8 cellular contexts compared by ENCODE assay signal in the genomic region with DNA sequence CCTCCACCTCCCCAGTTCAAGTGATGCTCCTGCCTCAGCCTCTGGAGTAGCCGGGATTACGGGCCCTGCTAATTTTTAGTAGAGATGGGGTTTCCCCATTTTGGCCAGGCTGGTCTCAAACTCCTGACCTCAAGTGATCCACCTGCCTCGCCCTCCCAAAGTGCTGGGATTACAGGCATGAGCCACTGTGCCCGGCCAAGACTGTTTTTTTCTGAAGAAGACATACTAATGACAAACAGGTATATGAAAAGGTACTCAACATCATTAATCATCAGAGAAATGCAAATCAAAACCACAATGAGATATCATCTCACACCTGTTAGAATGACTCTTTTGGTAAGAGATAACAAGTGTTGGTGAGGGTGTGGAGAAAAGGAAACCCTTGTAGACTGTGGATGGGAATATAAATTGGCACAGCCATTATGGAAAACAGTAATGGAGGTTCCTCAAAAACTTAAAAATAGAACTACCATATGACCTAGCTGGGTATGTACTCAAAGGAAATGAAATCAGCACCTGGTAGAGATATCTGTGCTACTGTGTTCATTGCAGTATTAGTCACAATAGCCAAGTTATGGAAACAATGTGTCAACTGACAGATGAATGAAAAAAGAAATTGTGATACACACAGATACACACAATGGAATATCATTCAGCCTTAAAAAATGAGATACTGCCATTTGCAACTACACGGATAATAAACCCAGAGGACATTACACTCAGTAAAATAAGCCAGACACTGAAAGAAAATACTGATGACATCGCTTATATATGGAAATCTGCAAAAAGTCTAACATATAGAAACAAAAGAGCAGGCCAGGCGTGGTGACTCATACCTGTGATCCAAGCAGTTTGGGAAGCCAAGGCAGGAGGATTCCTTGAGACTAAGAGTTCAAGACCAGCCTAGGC. TPM values are rescaled to one million over a fixed set of nuclear protein-coding genes. Genes with fewer than 3 reads are reported as not detected.
DNase-seq lines count a peak whose midpoint lies in the region; ATAC-seq, FAIRE-seq and TF ChIP-seq lines count a peak whose summit lies in the region.

No MANE protein-coding gene starts in this region.

- H3K4me3 ChIP-seq in endothelial cell of umbilical vein (replicated peaks in 1 of 3; ENCODE audit: insufficient read depth in 1 of 3, low read depth in 1 of 3, low read length in 3 of 3), result no peak overlapping the region
- H3K4me3 ChIP-seq in ascending aorta, result no peak overlapping the region

- H3K4me2 ChIP-seq in endothelial cell of umbilical vein (ENCODE audit: insufficient read depth, low read length), result no peak overlapping the region

- no peak overlapping the region for H3K9ac ChIP-seq in endothelial cell of umbilical vein (replicated peaks; ENCODE audit: extremely low read depth, insufficient read depth, low read length)

- no peaks in the 10 kb centered on the region for H3K36me3 ChIP-seq in endothelial cell of umbilical vein (ENCODE audit: control insufficient read depth in 2 of 2, extremely low read depth in 1 of 2, insufficient read depth in 2 of 2, low read length in 2 of 2)
- H3K36me3 ChIP-seq in ascending aorta, result no peaks in the 10 kb centered on the region

- intact Hi-C loops in endothelial cell of umbilical vein (cut with micrococcal nuclease), result no loop called here
- intact Hi-C loops in ascending aorta (cut with DNase I), result no loop called here

- CTCF ChIA-PET in endothelial cell of umbilical vein (lab: Charles Lee), result interaction anchor here (1.1 kb wide), 1 partner anchor 24 kb away, joined by 3 read pairs; no protein-coding TSS in a partner anchor

- no peaks in the 10 kb centered on the region for H3K9me1 ChIP-seq in endothelial cell of umbilical vein (replicated peaks; ENCODE audit: control insufficient read depth, extremely low read depth, insufficient read depth, low read length)

- H3K4me1 ChIP-seq in endothelial cell of umbilical vein (ENCODE audit: control insufficient read depth, extremely low read depth, insufficient read depth, low read length) (peaks cover 3% of the 10 kb centered on the region), ascending aorta (peaks cover 0 to 4% of the 10 kb centered on the region in 2 donors)

- dilution Hi-C loops in endothelial cell of umbilical vein (cut with MboI; ENCODE audit: extremely low pct_ligation_motif_present, low sequenced_read_pairs), result no loop called here

- peak; percentile 82 for ATAC-seq in GM18502 (IDR thresholded peaks at IDR 0.05; ENCODE audit: poor library complexity, unreplicated experiment)
- ATAC-seq in GM21390 (IDR thresholded peaks at IDR 0.05; ENCODE audit: unreplicated experiment), result peak; percentile 56

- peaks cover 78% of the 10 kb centered on the region for H3K79me2 ChIP-seq in endothelial cell of umbilical vein (ENCODE audit: control insufficient read depth, insufficient read depth, low read length)

- no peak for TF ChIP-seq POLR2A in endothelial cell of umbilical vein (IDR thresholded peaks at IDR 0.05; ENCODE audit: low read depth, low read length)

- POLR2A ChIA-PET in endothelial cell of umbilical vein (lab: Charles Lee), result no interaction called here

- TF ChIP-seq CTCF in endothelial cell of umbilical vein (IDR thresholded peaks at IDR 0.05; ENCODE audit: extremely low read depth in 1 of 2, insufficient read depth in 1 of 2, low read depth in 1 of 2, low read length in 2 of 2) (no peak), ascending aorta (IDR thresholded peaks at IDR 0.05) (no peak)

- H3K9me3 ChIP-seq in endothelial cell of umbilical vein (replicated peaks; ENCODE audit: control insufficient read depth, insufficient read depth, low read length) (no peaks in the 10 kb centered on the region), ascending aorta (no peaks in the 10 kb centered on the region)

- BruUV-seq in endothelial cell of umbilical vein (replicated peaks; lab: Mats Ljungman, UMichigan), result no TSS peak

- DNase-seq in HS-5 (ENCODE audit: low read depth) (peak; percentile 13), endothelial cell of umbilical vein (ENCODE audit: low read depth, low spot score) (peak; percentile 73), EL (no peak), ascending aorta (ENCODE audit: low spot score in 2 of 2) (no peak), ureter (ENCODE audit: low spot score) (no peak), GDM1 (lab: John Stamatoyannopoulos, UW) (no peak)

- peak; percentile 57 for FAIRE-seq in endothelial cell of umbilical vein (lab: Jason Lieb, UNC)

- peaks cover 2% of the 10 kb centered on the region for H4K20me1 ChIP-seq in endothelial cell of umbilical vein (replicated peaks; ENCODE audit: control insufficient read depth, extremely low read depth, insufficient read depth, low read length)

- H3K27ac ChIP-seq in endothelial cell of umbilical vein (ENCODE audit: insufficient read depth, low read depth, low read length) (peak overlapping the region; percentile 6), ascending aorta (no peak overlapping the region)

- no peak overlapping the region for H2AFZ ChIP-seq in endothelial cell of umbilical vein (ENCODE audit: low read depth, low read length)

- no peaks in the 10 kb centered on the region for H3K27me3 ChIP-seq in endothelial cell of umbilical vein (ENCODE audit: control insufficient read depth in 2 of 2, insufficient read depth in 2 of 2, low read length in 2 of 2)
- no peaks in the 10 kb centered on the region for H3K27me3 ChIP-seq in ascending aorta

TF ChIP-seq in endothelial cell of umbilical vein, 7 proteins besides CTCF, POLR2A, EP300 and RAD21:
- TF ChIP-seq MYC (IDR thresholded peaks at IDR 0.05; ENCODE audit: low read depth, low read length) (no peak), POLR2AphosphoS5 (IDR thresholded peaks at IDR 0.05; ENCODE audit: insufficient read depth, low read depth, low read length) (no peak), JUN (IDR thresholded peaks at IDR 0.05; ENCODE audit: borderline replicate concordance, insufficient read depth, insufficient read length, low read depth) (peak; percentile 72), GATA2 (IDR thresholded peaks at IDR 0.05; ENCODE audit: insufficient read depth, insufficient read length, low read depth, low read length) (peak; percentile 25), EZH2 (IDR thresholded peaks at IDR 0.05; ENCODE audit: borderline replicate concordance, low read depth, low read length, severe bottlenecking) (no peak), FOS (IDR thresholded peaks at IDR 0.05; ENCODE audit: borderline replicate concordance, insufficient read depth, low read length) (peak; percentile 53)
- TF ChIP-seq, protein P1, sequence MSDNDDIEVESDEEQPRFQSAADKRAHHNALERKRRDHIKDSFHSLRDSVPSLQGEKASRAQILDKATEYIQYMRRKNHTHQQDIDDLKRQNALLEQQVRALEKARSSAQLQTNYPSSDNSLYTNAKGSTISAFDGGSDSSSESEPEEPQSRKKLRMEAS (IDR thresholded peaks at IDR 0.05; ENCODE audit: insufficient read depth, insufficient read length), result no peak

RNA-seq across cellular contexts. Expression of a gene that starts 20.8 kb away (rescaled TPM):
- total RNA-seq in endothelial cell of umbilical vein, result 29.3 and 32.5 TPM in 2 replicates
- 22.2 and 27.6 TPM in 2 replicates for polyA plus RNA-seq in endothelial cell of umbilical vein
- 10.8 and 11.8 TPM in 2 replicates for polyA plus RNA-seq in endothelial cell of umbilical vein (2011; cell fraction: cytosol; rRNA removed)
- polyA plus RNA-seq in endothelial cell of umbilical vein (2011; cell fraction: nucleus; rRNA removed), result 46.7 and 61.7 TPM in 2 replicates
- 14.7 and 24.8 TPM in 2 replicates for polyA plus RNA-seq in endothelial cell of umbilical vein (2012)
- 44.6 and 61.5 TPM in 2 replicates for polyA minus RNA-seq in endothelial cell of umbilical vein
- 21.9 TPM for polyA minus RNA-seq in endothelial cell of umbilical vein (2011; cell fraction: cytosol; rRNA and poly(A)+ RNA removed)
- polyA minus RNA-seq in endothelial cell of umbilical vein (2011; cell fraction: nucleus; rRNA and poly(A)+ RNA removed), result 55.8 and 73.5 TPM in 2 replicates
- 11.3 TPM for total RNA-seq in ascending aorta
- total RNA-seq in ureter, result 53.7 TPM

Comparison
In these comparisons a context has a peak if more than half of its experiments do, and no peak if none do; other contexts are left out.
1. DNase-seq: peak in HS-5 (single experiment) and endothelial cell of umbilical vein (single experiment); none in EL (single experiment), ascending aorta (0 of 2), ureter (single experiment) and GDM1 (single experiment).